11 cellular contexts compared by ENCODE assay signal in the genomic region with DNA sequence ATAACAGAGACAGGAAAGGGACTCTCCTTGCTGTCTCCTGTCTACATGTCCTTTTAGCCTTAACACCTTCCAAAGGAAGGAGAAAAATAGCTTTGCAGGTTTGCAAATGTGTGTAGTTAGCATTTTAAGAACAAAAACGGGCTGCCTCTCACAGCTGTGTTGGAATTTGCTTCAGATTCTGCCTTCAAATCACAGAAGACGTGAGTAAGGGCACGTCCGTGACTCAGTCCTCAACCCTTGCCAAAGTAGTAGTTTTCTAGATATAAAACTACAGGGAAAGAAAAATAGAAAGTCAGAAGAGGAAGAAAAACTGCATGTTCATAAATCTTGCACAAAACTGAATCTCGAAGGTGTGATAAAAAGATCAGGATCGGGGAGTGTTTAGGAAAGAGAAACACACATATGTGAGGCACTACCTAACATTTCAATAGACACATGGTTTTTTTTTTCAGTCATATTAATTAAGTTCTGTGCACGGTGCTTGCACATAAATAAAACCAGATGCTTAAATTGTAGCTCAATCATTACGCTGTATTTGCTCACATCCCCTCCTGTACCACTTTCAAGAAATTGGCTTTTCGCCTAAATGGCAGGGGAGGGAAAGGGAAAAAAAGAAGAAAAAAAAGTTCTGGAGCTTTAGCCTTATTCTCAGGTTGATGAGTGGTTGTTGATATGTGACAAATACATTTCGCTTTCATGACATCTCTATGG.
A peak's percentile ranks its signal among the peaks of the same experiment; 100 is the strongest.
DNase-seq lines count a peak whose midpoint lies in the region; ATAC-seq and TF ChIP-seq lines count a peak whose summit lies in the region.
"Had no signal": no experiment of that assay in that cellular context is flagged by ENCODE, and none has a peak within 500 bp of the region (broad histone marks: within the 10 kb centered on the region; RNA-seq: fewer than 3 reads in every experiment).

No MANE protein-coding gene starts in this region.

- CTCF ChIA-PET in mammary epithelial cell (lab: Charles Lee; ENCODE audit: low non-redundant PET), result no interaction called here

- peak overlapping the region in 1 of 2 experiments; percentile 30 for H3K4ac ChIP-seq in mesenchymal stem cell (ENCODE audit: low read depth in 1 of 2, low read length in 2 of 2)

- H3K14ac ChIP-seq in mesenchymal stem cell (ENCODE audit: low read length in 2 of 2), result no peak overlapping the region

- no peaks in the 10 kb centered on the region for H4K20me1 ChIP-seq in mammary epithelial cell (ENCODE audit: insufficient read depth, low read length)

- H3K18ac ChIP-seq in mesenchymal stem cell (ENCODE audit: low read depth in 1 of 2, low read length in 2 of 2), result no peak overlapping the region

- no peaks in the 10 kb centered on the region for H3K79me1 ChIP-seq in mesenchymal stem cell (replicated peaks; ENCODE audit: low read length, poor library complexity, severe bottlenecking)

- no TSS peak for BruUV-seq in mammary epithelial cell (replicated peaks; lab: Mats Ljungman, UMichigan)

- in situ Hi-C loops in mammary epithelial cell (cut with MboI; ENCODE audit: low sequenced_read_pairs in 2 of 2), result no loop called here

- DNase-seq in AG09309 (ENCODE audit: low read depth) (no peak), MV-4-11 (lab: John Stamatoyannopoulos, UW) (peak; percentile 7), mammary epithelial cell (peak; percentile 62), mesenchymal stem cell (peak; percentile 70), NCI-H1417 treated with DMSO at 0.1 percent for 48 hours (lab: John Stamatoyannopoulos, UW) (no peak), ecto neural progenitor cell (ENCODE audit: low spot score) (no peak)
- DNase-seq in stimulated activated CD4-positive, alpha-beta T cell treated with anti-CD3 and anti-CD28 coated beads, Interleukin-4, amount 100 ng/mL, for 4 hours, result no peak
- DNase-seq: Caco-2 had no signal

- WGBS in mammary epithelial cell (ENCODE audit: low coverage, missing lambda C conversion rate), result 31% methylated on average over 10 of the region's 10 CpGs
- 38% methylated on average over 6 of the region's 10 CpGs for WGBS in mesenchymal stem cell

- H2BK120ac ChIP-seq in mesenchymal stem cell (ENCODE audit: low read depth, low read length), result no peak overlapping the region

- H2BK15ac ChIP-seq in mesenchymal stem cell (ENCODE audit: low read depth, poor library complexity, severe bottlenecking), result no peak overlapping the region

- H3K27me3 ChIP-seq in mammary epithelial cell (ENCODE audit: insufficient read depth, low read length), result no peaks in the 10 kb centered on the region
- H3K27me3 ChIP-seq in mesenchymal stem cell (ENCODE audit: control insufficient read depth in 1 of 2, insufficient read depth in 1 of 2, low read length in 2 of 2), result no peaks in the 10 kb centered on the region

- no peak overlapping the region for H3K23ac ChIP-seq in mesenchymal stem cell (ENCODE audit: low read length in 2 of 2)

- no peaks in the 10 kb centered on the region for H3K9me3 ChIP-seq in mammary epithelial cell (replicated peaks; ENCODE audit: insufficient read depth, low read length)
- no peaks in the 10 kb centered on the region for H3K9me3 ChIP-seq in mesenchymal stem cell (ENCODE audit: control insufficient read depth, low read length)
- H3K9me3 ChIP-seq: Caco-2, neutrophil had no signal

- peak overlapping the region; percentile 32 for H3K9ac ChIP-seq in mammary epithelial cell (ENCODE audit: insufficient read depth, low read length)
- peak overlapping the region; percentile 67 for H3K9ac ChIP-seq in mesenchymal stem cell (ENCODE audit: low read length)

- H3K36me3 ChIP-seq in mammary epithelial cell (ENCODE audit: insufficient read depth, low read length), result no peaks in the 10 kb centered on the region
- no peaks in the 10 kb centered on the region for H3K36me3 ChIP-seq in mesenchymal stem cell (ENCODE audit: control insufficient read depth in 1 of 2, insufficient read depth in 2 of 2, low read depth in 1 of 2, low read length in 2 of 2)
- H3K36me3 ChIP-seq: neutrophil had no signal

- TF ChIP-seq CTCF in AG09309 (IDR thresholded peaks at IDR 0.05; ENCODE audit: control insufficient read depth, insufficient read depth, low read depth, low read length, missing control alignments) (no peak), mammary epithelial cell (conservative IDR thresholded peaks at IDR 0.05 in 1 of 2, IDR thresholded peaks at IDR 0.05 in 1 of 2; ENCODE audit: extremely low read depth in 1 of 2, insufficient read depth in 1 of 2, low read depth in 1 of 2, low read length in 2 of 2) (no peak)

- peak overlapping the region; percentile 20 for H3K27ac ChIP-seq in mammary epithelial cell (ENCODE audit: insufficient read depth, low read depth, low read length)
- H3K27ac ChIP-seq in mesenchymal stem cell (ENCODE audit: low read length, poor library complexity, severe bottlenecking), result peak overlapping the region; percentile 73
- H3K27ac ChIP-seq: neutrophil had no signal

- dilution Hi-C loops in mammary epithelial cell (cut with HindIII; ENCODE audit: low sequenced_read_pairs), result no loop called here

- H3K4me2 ChIP-seq in mammary epithelial cell (ENCODE audit: insufficient read depth, low read depth, low read length), result peak overlapping the region; percentile 83
- peak overlapping the region; percentile 7 for H3K4me2 ChIP-seq in mesenchymal stem cell (ENCODE audit: low read length, poor library complexity, severe bottlenecking)

- H3K79me2 ChIP-seq in mammary epithelial cell (ENCODE audit: insufficient read depth, low read length), result peaks cover 81% of the 10 kb centered on the region

- intact Hi-C loops in mammary epithelial cell (cut with micrococcal nuclease), result no loop called here

- H4K8ac ChIP-seq in mesenchymal stem cell (ENCODE audit: low read length), result no peak overlapping the region

- H2AFZ ChIP-seq in mammary epithelial cell (ENCODE audit: low read depth, low read length) (peak overlapping the region; percentile 60), mesenchymal stem cell (ENCODE audit: low read depth, low read length) (no peak overlapping the region)

- no peak overlapping the region for H4K91ac ChIP-seq in mesenchymal stem cell (ENCODE audit: low read length)

- H3K4me1 ChIP-seq in mammary epithelial cell (ENCODE audit: insufficient read depth, low read length) (peaks cover 15% of the 10 kb centered on the region), mesenchymal stem cell (ENCODE audit: control insufficient read depth, insufficient read depth, low read depth, low read length) (no peaks in the 10 kb centered on the region)

- H2BK5ac ChIP-seq in mesenchymal stem cell (ENCODE audit: low read depth, low read length, poor library complexity, severe bottlenecking), result no peak overlapping the region

- H2BK12ac ChIP-seq in mesenchymal stem cell (ENCODE audit: low read length in 2 of 2), result no peak overlapping the region

- H2AK5ac ChIP-seq in mesenchymal stem cell (ENCODE audit: low read length, severe bottlenecking), result no peak overlapping the region

- no peak for ATAC-seq in HG02610 (IDR thresholded peaks at IDR 0.05; ENCODE audit: unreplicated experiment)
- ATAC-seq: stimulated activated effector memory CD8-positive, alpha-beta T cell treated with anti-CD3 and anti-CD28 coated beads, Interleukin-12 subunit alpha, Interleukin-12 subunit beta, amount 100 ng/mL, for 72 hours had no signal

- H3K4me3 ChIP-seq in AG09309 (ENCODE audit: control insufficient read depth, low read depth, low read length) (peak overlapping the region; percentile 36), mammary epithelial cell (replicated peaks in 1 of 3; ENCODE audit: insufficient read depth in 1 of 3, low read depth in 2 of 3, low read length in 3 of 3) (no peak overlapping the region), mesenchymal stem cell (ENCODE audit: insufficient read depth in 1 of 2, low read depth in 1 of 2, low read length in 2 of 2) (peak overlapping the region in 1 of 2 experiments; percentile 69)

Comparison
In these comparisons a context has a peak if more than half of its experiments do, and no peak if none do; other contexts are left out.
1. DNase-seq: peak in MV-4-11 (single experiment), mammary epithelial cell (single experiment) and mesenchymal stem cell (single experiment); none in AG09309 (single experiment), stimulated activated CD4-positive, alpha-beta T cell treated with anti-CD3 and anti-CD28 coated beads, Interleukin-4, amount 100 ng/mL, for 4 hours (0 of 2), NCI-H1417 treated with DMSO at 0.1 percent for 48 hours (single experiment) and ecto neural progenitor cell (single experiment).